1 cellular context compared by ENCODE assay signal in genomic region chr6:110039364-110039995, GRCh38.
TF ChIP-seq lines count a peak whose summit lies in the region.

No MANE protein-coding gene starts in this region.

TF ChIP-seq in HepG2, 621 proteins besides CTCF, POLR2A, EP300 and RAD21 (continued from another document):
- TF ChIP-seq YY1 (IDR thresholded peaks at IDR 0.05; ENCODE audit: insufficient read depth, insufficient replicate concordance, low read depth, low read length) (peak; percentile 24), SIX4 (CRISPR knock-in tag; IDR thresholded peaks at IDR 0.05) (no peak), TBP (CRISPR knock-in tag; IDR thresholded peaks at IDR 0.05) (no peak), ZNF75D (CRISPR knock-in tag; IDR thresholded peaks at IDR 0.05; ENCODE audit: borderline replicate concordance) (no peak), ZNF770 (CRISPR knock-in tag; IDR thresholded peaks at IDR 0.05) (peak; percentile 20; the same call in 1 of the 2 replicates)
